ENCODE assay signal across 8 cellular contexts in genomic region chr20:2840138-2840966, GRCh38. TPM values are rescaled to one million over a fixed set of nuclear protein-coding genes. Genes with fewer than 3 reads are reported as not detected.
DNase-seq lines count a peak whose midpoint lies in the region; ATAC-seq, FAIRE-seq and TF ChIP-seq lines count a peak whose summit lies in the region.

A gene with protein sequence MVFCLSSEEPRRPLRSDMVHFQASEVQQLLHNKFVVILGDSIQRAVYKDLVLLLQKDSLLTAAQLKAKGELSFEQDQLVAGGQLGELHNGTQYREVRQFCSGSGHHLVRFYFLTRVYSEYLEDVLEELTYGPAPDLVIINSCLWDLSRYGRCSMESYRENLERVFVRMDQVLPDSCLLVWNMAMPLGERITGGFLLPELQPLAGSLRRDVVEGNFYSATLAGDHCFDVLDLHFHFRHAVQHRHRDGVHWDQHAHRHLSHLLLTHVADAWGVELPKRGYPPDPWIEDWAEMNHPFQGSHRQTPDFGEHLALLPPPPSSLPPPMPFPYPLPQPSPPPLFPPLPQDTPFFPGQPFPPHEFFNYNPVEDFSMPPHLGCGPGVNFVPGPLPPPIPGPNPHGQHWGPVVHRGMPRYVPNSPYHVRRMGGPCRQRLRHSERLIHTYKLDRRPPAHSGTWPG (minus strand): TSS chr20:2840655. CDS start chr20:2839912, 743 bp downstream.
Gene VPS16 (plus strand): TSS chr20:2840745. CDS start chr20:2840775, 30 bp downstream.

- no peaks in the 10 kb centered on the region for H3K27me3 ChIP-seq in mucosa of stomach (ENCODE audit: control insufficient read depth, insufficient read depth, low read length)

- in situ Hi-C loops in Caki2 (cut with HindIII; ENCODE audit: low pct_unique_long_range_greater_than_20kb, low sequenced_read_pairs), result no loop called here

- H3K36me3 ChIP-seq in mucosa of stomach (ENCODE audit: control insufficient read depth, insufficient read depth, low read length), result no peaks in the 10 kb centered on the region

- peak; percentile 63 for TF ChIP-seq POLR2A in erythroblast (IDR thresholded peaks at IDR 0.05; ENCODE audit: low read length)

- H3K9ac ChIP-seq in mucosa of stomach (ENCODE audit: low read length), result peak within 1 kb of the TSS; percentile 87

- DNase-seq in Caki2 (ENCODE audit: low read depth) (peak; percentile 74), HTR-8/SVneo (ENCODE audit: insufficient read length, low spot score) (peak; percentile 98), OCI-M1 (lab: John Stamatoyannopoulos, UW) (peak; percentile 94), activated T-cell treated with anti-CD3 and anti-CD28 coated beads for 4 hours (peak; percentile 83), erythroblast (lab: John Stamatoyannopoulos, UW) (peak; percentile 90 to 91)
- DNase-seq in stimulated activated CD8-positive, alpha-beta memory T cell treated with anti-CD3 and anti-CD28 coated beads, Interleukin-7, amount 100 ng/mL, for 1 hour (ENCODE audit: low read depth in 2 of 2), result peak; percentile 76 to 79

- peak; percentile 97 for FAIRE-seq in HTR-8/SVneo (lab: Jason Lieb, UNC)

- H3K9me3 ChIP-seq in mucosa of stomach (ENCODE audit: control insufficient read depth, low read length), result no peaks in the 10 kb centered on the region

- peak; percentile 93 for ATAC-seq in GM21367 (IDR thresholded peaks at IDR 0.05; ENCODE audit: unreplicated experiment)

- peaks cover 17% of the 10 kb centered on the region for H3K4me1 ChIP-seq in mucosa of stomach (ENCODE audit: control insufficient read depth, insufficient read depth, low read length)

- H3K4me3 ChIP-seq in mucosa of stomach (ENCODE audit: low read length), result peak within 1 kb of the TSS; percentile 75

RNA-seq across cellular contexts. Expression of the first gene that starts in this region (rescaled TPM):
- 31.8 and 37.3 TPM in 2 replicates for total RNA-seq in Caki2 (2014; rRNA removed; shearing (Covaris generic); ENCODE audit: low replicate concordance)

RNA-seq across cellular contexts. Expression of gene VPS16, which starts in this region (rescaled TPM):
- 47.5 and 50.6 TPM in 2 replicates for total RNA-seq in Caki2 (2014; rRNA removed; shearing (Covaris generic); ENCODE audit: low replicate concordance)

Comparison
In these comparisons a context has a peak if more than half of its experiments do, and no peak if none do; other contexts are left out.
1. Peak in every context shown above with its lines: DNase-seq, ATAC-seq and H3K4me3 ChIP-seq.